In genomic region chr2:217647925-217648324, GRCh38 we compare ENCODE assay signal across 29 cellular contexts.
"Had no signal": no experiment of that assay in that cellular context is flagged by ENCODE, and none has a peak within 500 bp of the region (broad histone marks: within the 10 kb centered on the region; RNA-seq: fewer than 3 reads in every experiment).

No MANE protein-coding gene starts in this region.

- H3K4me1 Mint-ChIP-seq: activated CD4-positive, alpha-beta T cell treated with anti-CD3 and anti-CD28 coated beads, Interleukin-2, amount 10 ng/mL, durations not matched to agents 24 days and 14 days; activated CD8-positive, alpha-beta memory T cell treated with anti-CD3 and anti-CD28 coated beads, Interleukin-2, amount 10 ng/mL, durations not matched to agents 7 days and 5 days; activated naive CD4-positive, alpha-beta T cell treated with anti-CD3 and anti-CD28 coated beads, Interleukin-2, amount 50 U/mL, for 24 hours had no signal

- DNase-seq: activated CD4-positive, alpha-beta memory T cell treated with anti-CD3 and anti-CD28 coated beads for 36 hours; activated CD4-positive, alpha-beta T cell treated with anti-CD3 and anti-CD28 coated beads for 36 hours; activated CD4-positive, alpha-beta T cell treated with anti-CD3 and anti-CD28 coated beads, Interleukin-2, amount 10 ng/mL, durations not matched to agents 24 days and 14 days; activated CD4-positive, CD25-positive, alpha-beta regulatory T cell; activated CD4-positive, CD25-positive, alpha-beta regulatory T cell treated with anti-CD3 and anti-CD28 coated beads, Interleukin-2, amount 50 U/mL, for 72 hours; activated CD8-positive, alpha-beta memory T cell treated with anti-CD3 and anti-CD28 coated beads, Interleukin-2, amount 10 ng/mL, durations not matched to agents 7 days and 5 days; activated CD8-positive, alpha-beta memory T cell treated with anti-CD3 and anti-CD28 coated beads, Interleukin-2, amount 50 U/mL, for 4 hours; activated CD8-positive, alpha-beta T cell treated with anti-CD3 and anti-CD28 coated beads, Interleukin-2, amount 10 ng/mL, durations not matched to agents 7 days and 5 days; activated effector memory CD4-positive, alpha-beta T cell treated with anti-CD3 and anti-CD28 coated beads, Interleukin-2, amount 50 U/mL, for 16 hours; activated naive CD4-positive, alpha-beta T cell treated with anti-CD3 and anti-CD28 coated beads for 36 hours; activated naive CD8-positive, alpha-beta T cell treated with anti-CD3 and anti-CD28 coated beads for 36 hours; activated naive CD8-positive, alpha-beta T cell treated with anti-CD3 and anti-CD28 coated beads, Interleukin-2, amount 50 U/mL, for 24 hours; activated T-cell treated with anti-CD3 and anti-CD28 coated beads, Interleukin-2, amount 50 U/mL, for 1 hour; activated T-cell treated with anti-CD3 and anti-CD28 coated beads, Interleukin-2, amount 50 U/mL, for 48 hours; adrenal gland; amygdala; aorta; body of pancreas; cortex of kidney; dermis blood vessel endothelial cell; effector CD8-positive, alpha-beta T cell; esophagus squamous epithelium; foreskin melanocyte; T-helper 2 cell had no signal

- H3K27me3 ChIP-seq: adrenal gland, body of pancreas, esophagus squamous epithelium, gastroesophageal sphincter had no signal

- H3K9me3 Mint-ChIP-seq: activated CD4-positive, alpha-beta memory T cell treated with anti-CD3 and anti-CD28 coated beads for 36 hours; activated CD4-positive, alpha-beta T cell treated with anti-CD3 and anti-CD28 coated beads, Interleukin-2, amount 10 ng/mL, durations not matched to agents 24 days and 14 days; activated naive CD4-positive, alpha-beta T cell treated with anti-CD3 and anti-CD28 coated beads for 36 hours; activated naive CD4-positive, alpha-beta T cell treated with anti-CD3 and anti-CD28 coated beads, Interleukin-2, amount 50 U/mL, for 24 hours; activated naive CD8-positive, alpha-beta T cell treated with anti-CD3 and anti-CD28 coated beads for 36 hours; activated naive CD8-positive, alpha-beta T cell treated with anti-CD3 and anti-CD28 coated beads, Interleukin-2, amount 50 U/mL, for 24 hours; activated T-helper 1 cell treated with anti-CD3 and anti-CD28 coated beads, Interleukin-12 subunit alpha, Interleukin-12 subunit beta, Interleukin-2, Interleukin-4 antibody, amounts not matched to agents 30 ng/mL and 10 ng/mL and 1 ng/mL, durations not matched to agents 14 hours and 24 hours and 36 hours; activated T-helper 2 cell treated with anti-CD3 and anti-CD28 coated beads, Interferon-gamma antibody, Interleukin-2, Interleukin-4, amounts not matched to agents 10 μg/mL and 5 μg/mL and 100 μg/mL, durations not matched to agents 14 hours and 24 hours and 36 hours had no signal

- H3K27ac ChIP-seq: adrenal gland, body of pancreas, epithelial cell of prostate, gastroesophageal sphincter had no signal

- H3K27ac Mint-ChIP-seq: activated CD4-positive, alpha-beta memory T cell treated with anti-CD3 and anti-CD28 coated beads for 36 hours; activated CD4-positive, alpha-beta T cell treated with anti-CD3 and anti-CD28 coated beads for 36 hours; activated CD4-positive, alpha-beta T cell treated with anti-CD3 and anti-CD28 coated beads, Interleukin-2, amount 10 ng/mL, durations not matched to agents 24 days and 14 days; activated CD8-positive, alpha-beta memory T cell treated with anti-CD3 and anti-CD28 coated beads, Interleukin-2, amount 10 ng/mL, durations not matched to agents 7 days and 5 days; activated CD8-positive, alpha-beta T cell treated with anti-CD3 and anti-CD28 coated beads, Interleukin-2, amount 10 ng/mL, durations not matched to agents 7 days and 5 days; activated naive CD4-positive, alpha-beta T cell treated with anti-CD3 and anti-CD28 coated beads for 36 hours; activated naive CD4-positive, alpha-beta T cell treated with anti-CD3 and anti-CD28 coated beads, Interleukin-2, amount 50 U/mL, for 24 hours; activated naive CD8-positive, alpha-beta T cell treated with anti-CD3 and anti-CD28 coated beads for 36 hours; activated naive CD8-positive, alpha-beta T cell treated with anti-CD3 and anti-CD28 coated beads, Interleukin-2, amount 50 U/mL, for 24 hours; activated T-helper 1 cell treated with anti-CD3 and anti-CD28 coated beads, Interleukin-12 subunit alpha, Interleukin-12 subunit beta, Interleukin-2, Interleukin-4 antibody, amounts not matched to agents 30 ng/mL and 10 ng/mL and 1 ng/mL, durations not matched to agents 14 hours and 24 hours and 36 hours; activated T-helper 2 cell treated with anti-CD3 and anti-CD28 coated beads, Interferon-gamma antibody, Interleukin-2, Interleukin-4, amounts not matched to agents 10 μg/mL and 5 μg/mL and 100 μg/mL, durations not matched to agents 14 hours and 24 hours and 36 hours had no signal

- H3K27me3 Mint-ChIP-seq: activated CD4-positive, alpha-beta memory T cell treated with anti-CD3 and anti-CD28 coated beads for 36 hours; activated CD4-positive, alpha-beta T cell treated with anti-CD3 and anti-CD28 coated beads for 36 hours; activated CD4-positive, alpha-beta T cell treated with anti-CD3 and anti-CD28 coated beads, Interleukin-2, amount 10 ng/mL, durations not matched to agents 24 days and 14 days; activated CD8-positive, alpha-beta memory T cell treated with anti-CD3 and anti-CD28 coated beads, Interleukin-2, amount 10 ng/mL, durations not matched to agents 7 days and 5 days; activated naive CD4-positive, alpha-beta T cell treated with anti-CD3 and anti-CD28 coated beads, Interleukin-2, amount 50 U/mL, for 24 hours; activated naive CD8-positive, alpha-beta T cell treated with anti-CD3 and anti-CD28 coated beads for 36 hours had no signal

- H3K36me3 Mint-ChIP-seq: activated CD4-positive, alpha-beta memory T cell treated with anti-CD3 and anti-CD28 coated beads for 36 hours; activated CD8-positive, alpha-beta memory T cell treated with anti-CD3 and anti-CD28 coated beads, Interleukin-2, amount 10 ng/mL, durations not matched to agents 7 days and 5 days; activated naive CD4-positive, alpha-beta T cell treated with anti-CD3 and anti-CD28 coated beads, Interleukin-2, amount 50 U/mL, for 24 hours; activated naive CD8-positive, alpha-beta T cell treated with anti-CD3 and anti-CD28 coated beads for 36 hours had no signal

- H3K4me3 Mint-ChIP-seq: activated CD4-positive, alpha-beta memory T cell treated with anti-CD3 and anti-CD28 coated beads for 36 hours; activated CD4-positive, alpha-beta T cell treated with anti-CD3 and anti-CD28 coated beads for 36 hours; activated CD4-positive, alpha-beta T cell treated with anti-CD3 and anti-CD28 coated beads, Interleukin-2, amount 10 ng/mL, durations not matched to agents 24 days and 14 days; activated CD8-positive, alpha-beta memory T cell treated with anti-CD3 and anti-CD28 coated beads, Interleukin-2, amount 10 ng/mL, durations not matched to agents 7 days and 5 days; activated CD8-positive, alpha-beta T cell treated with anti-CD3 and anti-CD28 coated beads, Interleukin-2, amount 10 ng/mL, durations not matched to agents 7 days and 5 days; activated naive CD4-positive, alpha-beta T cell treated with anti-CD3 and anti-CD28 coated beads for 36 hours; activated naive CD4-positive, alpha-beta T cell treated with anti-CD3 and anti-CD28 coated beads, Interleukin-2, amount 50 U/mL, for 24 hours; activated naive CD8-positive, alpha-beta T cell treated with anti-CD3 and anti-CD28 coated beads for 36 hours; activated naive CD8-positive, alpha-beta T cell treated with anti-CD3 and anti-CD28 coated beads, Interleukin-2, amount 50 U/mL, for 24 hours; activated T-helper 1 cell treated with anti-CD3 and anti-CD28 coated beads, Interleukin-12 subunit alpha, Interleukin-12 subunit beta, Interleukin-2, Interleukin-4 antibody, amounts not matched to agents 30 ng/mL and 10 ng/mL and 1 ng/mL, durations not matched to agents 14 hours and 24 hours and 36 hours had no signal

- H3K4me3 ChIP-seq: adrenal gland, body of pancreas, esophagus squamous epithelium, gastroesophageal sphincter had no signal

- H3K9me3 ChIP-seq: adrenal gland, body of pancreas, esophagus squamous epithelium, gastroesophageal sphincter had no signal

- H3K36me3 ChIP-seq: adrenal gland, esophagus squamous epithelium, gastroesophageal sphincter had no signal
